ENCODE assay signal across 8 cellular contexts in the genomic region with DNA sequence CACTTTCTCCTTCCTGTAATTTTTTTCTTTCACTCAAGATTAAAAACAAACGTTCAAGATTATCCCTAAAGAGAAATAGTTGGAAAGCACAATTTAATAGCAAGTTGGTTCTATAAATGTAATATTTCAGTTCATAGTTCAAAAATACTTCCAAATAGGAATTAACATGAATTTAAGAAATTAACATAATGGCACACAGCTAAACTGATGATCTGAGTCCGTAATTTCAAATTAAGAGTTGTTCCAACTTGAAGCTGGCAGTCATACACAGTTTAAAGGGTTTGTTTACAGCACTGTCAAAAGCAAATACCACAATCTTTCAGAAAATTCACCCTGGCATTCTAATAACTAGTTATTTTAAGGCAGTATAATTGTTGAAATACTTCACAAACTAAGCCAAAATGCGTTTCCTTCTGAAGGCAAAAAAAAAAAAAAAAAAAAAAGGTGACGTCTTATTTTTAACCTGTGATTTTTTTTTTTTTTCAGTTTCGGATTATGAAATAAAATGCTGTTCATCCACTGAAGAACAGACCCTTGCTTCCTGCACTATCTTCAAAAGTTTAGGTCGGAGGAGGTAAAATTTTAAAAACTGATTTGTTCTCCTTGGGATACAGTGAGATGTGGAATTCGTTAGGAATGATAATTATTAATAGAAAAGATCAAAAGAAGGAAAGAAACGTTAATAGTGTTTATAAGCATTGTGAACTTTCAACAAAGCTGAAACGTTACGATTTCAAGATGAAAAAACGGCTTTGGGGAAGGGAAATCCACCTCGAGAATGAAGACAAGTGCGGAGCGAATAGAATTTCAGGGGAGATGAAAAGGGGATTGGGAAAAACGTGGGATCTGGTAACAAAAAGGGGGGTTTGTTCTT. TPM values are rescaled to one million over a fixed set of nuclear protein-coding genes. Genes with fewer than 3 reads are reported as not detected.
A peak's percentile ranks its signal among the peaks of the same experiment; 100 is the strongest.
DNase-seq lines count a peak whose midpoint lies in the region; ATAC-seq and TF ChIP-seq lines count a peak whose summit lies in the region.

No MANE protein-coding gene starts in this region.

- no peak overlapping the region for H2AK5ac ChIP-seq in mesenchymal stem cell (ENCODE audit: low read length, severe bottlenecking)

- no peaks in the 10 kb centered on the region for H3K36me3 ChIP-seq in Loucy (ENCODE audit: insufficient read depth, low read length)
- peaks cover 0 to 10% of the 10 kb centered on the region in 2 experiments for H3K36me3 ChIP-seq in mesenchymal stem cell (ENCODE audit: control insufficient read depth in 1 of 2, insufficient read depth in 2 of 2, low read depth in 1 of 2, low read length in 2 of 2)

- H3K18ac ChIP-seq in mesenchymal stem cell (ENCODE audit: low read depth in 1 of 2, low read length in 2 of 2), result peak overlapping the region; percentile 97 to 100

- H2AFZ ChIP-seq in Loucy (ENCODE audit: low read length), result peak overlapping the region; percentile 96
- H2AFZ ChIP-seq in mesenchymal stem cell (ENCODE audit: low read depth, low read length), result no peak overlapping the region

- H3K4me3 ChIP-seq in Loucy (ENCODE audit: low read length, poor library complexity, severe bottlenecking), result peak overlapping the region; percentile 91
- peak overlapping the region; percentile 98 to 99 for H3K4me3 ChIP-seq in mesenchymal stem cell (ENCODE audit: insufficient read depth in 1 of 2, low read depth in 1 of 2, low read length in 2 of 2)

- peak overlapping the region; percentile 80 for H3K27ac ChIP-seq in C4-2B
- peak overlapping the region; percentile 96 for H3K27ac ChIP-seq in caudate nucleus (ENCODE audit: low read depth, low read length)
- H3K27ac ChIP-seq in mesenchymal stem cell (ENCODE audit: low read length, poor library complexity, severe bottlenecking), result peak overlapping the region; percentile 87

- H3K27me3 ChIP-seq in Loucy (ENCODE audit: insufficient read depth, low read length, poor library complexity, severe bottlenecking) (no peaks in the 10 kb centered on the region), mesenchymal stem cell (ENCODE audit: control insufficient read depth in 1 of 2, insufficient read depth in 1 of 2, low read length in 2 of 2) (no peaks in the 10 kb centered on the region)

- DNase-seq in caudate nucleus (lab: John Stamatoyannopoulos, UW) (no peak), mesenchymal stem cell (peak; percentile 45), GM13977 (ENCODE audit: low spot score) (no peak), activated gamma-delta T cell treated with Interleukin-2 at 50 U/mL for 16 hours (no peak)

- H3K79me1 ChIP-seq in mesenchymal stem cell (replicated peaks; ENCODE audit: low read length, poor library complexity, severe bottlenecking), result no peaks in the 10 kb centered on the region

- peak overlapping the region; percentile 100 for H4K91ac ChIP-seq in mesenchymal stem cell (ENCODE audit: low read length)

- peak overlapping the region; percentile 89 for H3K4me2 ChIP-seq in Loucy (ENCODE audit: low read depth, low read length, poor library complexity, severe bottlenecking)
- peak overlapping the region; percentile 72 for H3K4me2 ChIP-seq in mesenchymal stem cell (ENCODE audit: low read length, poor library complexity, severe bottlenecking)

- H3F3A ChIP-seq in Loucy (ENCODE audit: low read depth), result no peaks in the 10 kb centered on the region

- peak overlapping the region in 1 of 2 experiments; percentile 100 for H3K14ac ChIP-seq in mesenchymal stem cell (ENCODE audit: low read length in 2 of 2)

- WGBS in mesenchymal stem cell, result under 1% methylated on average over 10 of the region's 15 CpGs

- H3K4me1 ChIP-seq in Loucy (ENCODE audit: insufficient read depth, low read length, poor library complexity, severe bottlenecking) (peaks cover 32% of the 10 kb centered on the region), mesenchymal stem cell (ENCODE audit: control insufficient read depth, insufficient read depth, low read depth, low read length) (no peaks in the 10 kb centered on the region)

- H2BK12ac ChIP-seq in mesenchymal stem cell (ENCODE audit: low read length in 2 of 2), result no peak overlapping the region

- no peaks in the 10 kb centered on the region for H3K9me3 ChIP-seq in Loucy (ENCODE audit: insufficient read depth, low read depth, low read length)
- no peaks in the 10 kb centered on the region for H3K9me3 ChIP-seq in mesenchymal stem cell (ENCODE audit: control insufficient read depth, low read length)

- H3K9me2 ChIP-seq in Loucy (replicated peaks; ENCODE audit: low read depth, low read length), result no peaks in the 10 kb centered on the region

- peak overlapping the region; percentile 100 for H4K8ac ChIP-seq in mesenchymal stem cell (ENCODE audit: low read length)

- H3K23ac ChIP-seq in mesenchymal stem cell (ENCODE audit: low read length in 2 of 2), result no peak overlapping the region

- ATAC-seq in HG02642 (IDR thresholded peaks at IDR 0.05; ENCODE audit: poor library complexity, unreplicated experiment), result no peak
- no peak for ATAC-seq in HG03159 (IDR thresholded peaks at IDR 0.05; ENCODE audit: unreplicated experiment)

- 0 out of 2 replicates have a peak, but pooled peaks cover 7% of the 10 kb centered on the region for H3K79me2 ChIP-seq in Loucy (ENCODE audit: insufficient read depth, low read length)

- peak overlapping the region; percentile 91 for H2BK120ac ChIP-seq in mesenchymal stem cell (ENCODE audit: low read depth, low read length)

- no peak overlapping the region for H2BK15ac ChIP-seq in mesenchymal stem cell (ENCODE audit: low read depth, poor library complexity, severe bottlenecking)

- H4K20me1 ChIP-seq in Loucy (ENCODE audit: insufficient read depth, low read length, poor library complexity, severe bottlenecking), result peaks cover 4% of the 10 kb centered on the region

- in situ Hi-C loops in GM13977 (cut with MboI; ENCODE audit: low pct_unique_long_range_greater_than_20kb, low sequenced_read_pairs, unreplicated experiment), result no loop called here

- peak overlapping the region; percentile 96 for H2BK5ac ChIP-seq in mesenchymal stem cell (ENCODE audit: low read depth, low read length, poor library complexity, severe bottlenecking)

- H3K4ac ChIP-seq in mesenchymal stem cell (ENCODE audit: low read depth in 1 of 2, low read length in 2 of 2), result peak overlapping the region; percentile 99 to 100

- TF ChIP-seq CTCF in C4-2B (conservative IDR thresholded peaks at IDR 0.05) (no peak), Loucy (conservative IDR thresholded peaks at IDR 0.05; ENCODE audit: low read length) (no peak), GM13977 (IDR thresholded peaks at IDR 0.05; ENCODE audit: extremely low read depth, insufficient read depth, missing control alignments) (no peak)

- H3K9ac ChIP-seq in Loucy (ENCODE audit: low read depth, low read length, poor library complexity, severe bottlenecking) (peak overlapping the region; percentile 73), mesenchymal stem cell (ENCODE audit: low read length) (peak overlapping the region; percentile 100)

RNA-seq across cellular contexts. Expression of a gene that starts 0.9 kb away (rescaled TPM):
- polyA plus RNA-seq in mesenchymal stem cell (2013, experiment 1 of 2), result 1,394 TPM
- 1,387 TPM for polyA plus RNA-seq in mesenchymal stem cell (2013, experiment 2 of 2)
